27 cellular contexts compared by ENCODE assay signal in genomic region chr1:19813651-19813960, GRCh38. TPM values are rescaled to one million over a fixed set of nuclear protein-coding genes. Genes with fewer than 3 reads are reported as not detected.
"Had no signal": no experiment of that assay in that cellular context is flagged by ENCODE, and none has a peak within 500 bp of the region (broad histone marks: within the 10 kb centered on the region; RNA-seq: fewer than 3 reads in every experiment).

No MANE protein-coding gene starts in this region.

- H3K36me3 ChIP-seq: thoracic aorta, upper lobe of right lung had no signal

- DNase-seq: activated CD4-positive, alpha-beta memory T cell treated with anti-CD3 and anti-CD28 coated beads for 36 hours; activated CD4-positive, alpha-beta T cell treated with anti-CD3 and anti-CD28 coated beads for 48 hours; activated CD4-positive, CD25-positive, alpha-beta regulatory T cell; activated gamma-delta T cell; activated T-cell treated with anti-CD3 and anti-CD28 coated beads for 4 hours; anterior cingulate cortex; effector memory CD4-positive, alpha-beta T cell; foreskin melanocyte; left ventricle myocardium superior; mammary epithelial cell; midbrain; nucleus accumbens; stimulated activated CD4-positive, alpha-beta T cell treated with anti-CD3 and anti-CD28 coated beads, Interleukin-2, amount 100 ng/mL, for 48 hours; stimulated activated CD8-positive, alpha-beta memory T cell treated with anti-CD3 and anti-CD28 coated beads, Interleukin-4, amount 100 ng/mL, for 48 hours; stimulated activated naive B cell treated with anti-CD40 and anti-IgM and Interleukin-4, amounts not matched to agents 10 μg/mL and 1 μg/mL and 100 μg/mL, for 72 hours; SW 1271; T-helper 17 cell; upper lobe of right lung had no signal

- ATAC-seq: esophagus mucosa; left ventricle myocardium superior; sciatic nerve; stimulated activated naive B cell treated with anti-CD40 and anti-IgM and Interleukin-4, amounts not matched to agents 10 μg/mL and 1 μg/mL and 100 μg/mL, for 72 hours; T-helper 17 cell had no signal

- H3K4me3 ChIP-seq: smooth muscle cell, thoracic aorta, upper lobe of right lung had no signal

- H3K4me1 ChIP-seq: upper lobe of right lung had no signal

- H3K4me2 ChIP-seq: smooth muscle cell had no signal

- H3K9me3 ChIP-seq: thoracic aorta, upper lobe of right lung had no signal

- FAIRE-seq: endothelial cell of umbilical vein had no signal

- H3K27ac ChIP-seq: thoracic aorta, upper lobe of right lung had no signal

- H3K27me3 ChIP-seq: upper lobe of right lung had no signal

RNA-seq across cellular contexts. Expression of gene RNF186, which starts 1.5 kb away (rescaled TPM):
- total RNA-seq: activated CD4-positive, alpha-beta memory T cell treated with anti-CD3 and anti-CD28 coated beads for 36 hours; activated T-helper 1 cell treated with anti-CD3 and anti-CD28 coated beads, Interleukin-12 subunit alpha, Interleukin-12 subunit beta, Interleukin-2, Interleukin-4 antibody, amounts not matched to agents 30 ng/mL and 10 ng/mL and 1 ng/mL, durations not matched to agents 14 hours and 24 hours and 36 hours; cardiac septum; chondrocyte; endothelial cell of umbilical vein; left ventricle myocardium superior; mammary epithelial cell; sciatic nerve; smooth muscle cell; T-helper 17 cell; thoracic aorta; upper lobe of right lung had no signal
- polyA plus RNA-seq: endothelial cell of umbilical vein, mammary epithelial cell, neural cell, smooth muscle cell had no signal

RNA-seq across cellular contexts. Expression of gene TMCO4, which starts 13.9 kb away (rescaled TPM):
- polyA plus RNA-seq: neural cell had no signal
